ENCODE assay signal across 2 cellular contexts in genomic region chr11:69834811-69835800, GRCh38.
TF ChIP-seq lines count a peak whose summit lies in the region.

No MANE protein-coding gene starts in this region.

TF ChIP-seq in SK-N-SH, 30 proteins besides CTCF, POLR2A, EP300 and RAD21 (continued from another document):
- no peak for TF ChIP-seq SIN3A (IDR thresholded peaks at IDR 0.05; ENCODE audit: borderline replicate concordance, low read depth, low read length)
- TF ChIP-seq FOXJ3 (CRISPR knock-in tag; IDR thresholded peaks at IDR 0.05): no peak
- TF ChIP-seq SMC3 (IDR thresholded peaks at IDR 0.05; ENCODE audit: low read depth, low read length): no peak
- no peak for TF ChIP-seq FOSL2 (IDR thresholded peaks at IDR 0.05; ENCODE audit: borderline replicate concordance, low read depth)
- TF ChIP-seq MAX (IDR thresholded peaks at IDR 0.05; ENCODE audit: low read depth): no peak
- no peak for TF ChIP-seq USF1 (IDR thresholded peaks at IDR 0.05; ENCODE audit: borderline replicate concordance, low read depth)
- no peak for TF ChIP-seq CHD2 (IDR thresholded peaks at IDR 0.05; ENCODE audit: low read length, partially characterized antibody)
- no peak for TF ChIP-seq PBX3 (IDR thresholded peaks at IDR 0.05)
- no peak for TF ChIP-seq TCF12 (IDR thresholded peaks at IDR 0.05)
- TF ChIP-seq RXRA (IDR thresholded peaks at IDR 0.05; ENCODE audit: borderline replicate concordance, low read depth): no peak
- TF ChIP-seq RCOR1 (IDR thresholded peaks at IDR 0.05; ENCODE audit: low read length): no peak
- no peak for TF ChIP-seq REST (IDR thresholded peaks at IDR 0.05; ENCODE audit: low read depth, low read length)

TF ChIP-seq in SK-N-SH treated with all-trans-retinoic acid at 6 μM for 48 hours, 23 proteins besides CTCF, POLR2A, EP300 and RAD21:
- TF ChIP-seq POU6F1 (CRISPR knock-in tag; IDR thresholded peaks at IDR 0.05; ENCODE audit: borderline replicate concordance, low read depth) (no peak), CSRNP3 (CRISPR knock-in tag; IDR thresholded peaks at IDR 0.05) (no peak), TOX (CRISPR knock-in tag; IDR thresholded peaks at IDR 0.05; ENCODE audit: borderline replicate concordance) (no peak)
